In the genomic region with DNA sequence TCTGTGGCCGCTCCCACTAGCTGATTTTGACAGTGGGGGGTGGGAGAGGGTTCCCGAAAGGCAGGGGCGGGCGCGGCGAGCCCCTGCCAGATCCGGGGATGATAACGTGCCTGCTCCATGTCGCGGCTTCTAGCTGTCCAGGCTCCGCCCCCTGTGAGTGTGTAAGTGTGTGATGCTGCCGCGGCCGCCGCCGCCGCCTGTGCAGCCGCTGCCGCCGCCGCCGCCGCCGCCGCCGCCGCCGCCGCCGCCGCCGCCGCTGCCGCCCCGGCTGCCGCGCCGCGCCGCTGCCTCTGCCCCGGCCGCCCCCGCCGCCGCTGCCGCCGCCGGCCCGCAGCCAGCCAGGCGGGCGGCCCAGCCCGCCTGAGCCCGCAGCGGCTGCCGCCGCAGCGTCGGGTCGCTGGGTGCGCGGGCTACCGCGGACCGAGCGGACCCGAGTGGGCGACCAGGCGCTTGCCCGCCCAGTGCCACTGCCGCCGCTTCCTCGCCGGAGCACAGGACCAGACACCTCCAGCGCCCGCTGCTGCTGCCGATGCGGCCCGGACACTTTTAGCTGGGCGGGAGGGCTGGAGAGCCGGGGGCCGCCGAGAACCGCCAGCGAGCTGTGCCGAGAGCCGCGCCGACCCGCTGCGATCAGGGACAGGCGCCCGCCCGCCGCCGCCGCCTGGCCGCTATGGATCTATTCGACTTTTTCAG, we compare ENCODE assay signal across 8 cellular contexts. TPM values are rescaled to one million over a fixed set of nuclear protein-coding genes. Genes with fewer than 3 reads are reported as not detected.
DNase-seq lines count a peak whose midpoint lies in the region; ATAC-seq and TF ChIP-seq lines count a peak whose summit lies in the region.

A gene (plus strand): TSS at position 190 of the 693 bp plus-strand sequence. CDS start 481 bp downstream, at position 671.

- H3K27me3 Mint-ChIP-seq in activated CD4-positive, alpha-beta T cell treated with anti-CD3 and anti-CD28 coated beads for 36 hours = peaks cover 2% of the 10 kb centered on the region
- peaks cover 55% of the 10 kb centered on the region for H3K27me3 Mint-ChIP-seq in mesothelial cell of epicardium (ENCODE audit: low read depth)

- POLR2A ChIA-PET in activated CD4-positive, alpha-beta T cell treated with anti-CD3 and anti-CD28 coated beads for 36 hours (lab: Charles Lee) = no interaction called here

- no peaks in the 10 kb centered on the region for H3K9me3 Mint-ChIP-seq in activated CD4-positive, alpha-beta T cell treated with anti-CD3 and anti-CD28 coated beads for 36 hours (ENCODE audit: low read depth)
- peaks cover 4% of the 10 kb centered on the region for H3K9me3 Mint-ChIP-seq in mesothelial cell of epicardium

- TF ChIP-seq CTCF in mesothelial cell of epicardium (IDR thresholded peaks at IDR 0.05; ENCODE audit: unreplicated experiment) = no peak

- H3K36me3 Mint-ChIP-seq in activated CD4-positive, alpha-beta T cell treated with anti-CD3 and anti-CD28 coated beads for 36 hours (ENCODE audit: low read depth) = no peaks in the 10 kb centered on the region
- no peaks in the 10 kb centered on the region for H3K36me3 Mint-ChIP-seq in mesothelial cell of epicardium

- H3K9me2 ChIP-seq in Karpas-422 (replicated peaks; ENCODE audit: insufficient read depth, low read length) = no peaks in the 10 kb centered on the region

- WGBS in ectodermal cell, 2 experiments = 0% methylated on average over 77 to 90 of the region's 98 CpGs

- peak within 1 kb of the TSS; percentile 70 for H3K4me2 ChIP-seq in Karpas-422 (ENCODE audit: low read depth, low read length, poor library complexity, severe bottlenecking)

- peak within 1 kb of the TSS; percentile 73 for H3K4me3 Mint-ChIP-seq in activated CD4-positive, alpha-beta T cell treated with anti-CD3 and anti-CD28 coated beads for 36 hours
- peak within 1 kb of the TSS; percentile 65 for H3K4me3 Mint-ChIP-seq in mesothelial cell of epicardium

- H3K27ac ChIP-seq in Karpas-422 (ENCODE audit: low read length) (peak within 1 kb of the TSS; percentile 96), ectodermal cell (ENCODE audit: insufficient read depth, low read depth, low read length, poor library complexity, severe bottlenecking) (peak within 1 kb of the TSS; percentile 8), subcutaneous abdominal adipose tissue (ENCODE audit: low read depth, low read length) (no peak within 1 kb of the TSS)

- H3K4me3 ChIP-seq in Karpas-422 (ENCODE audit: low read length) = peak within 1 kb of the TSS; percentile 73
- peak within 1 kb of the TSS; percentile 57 for H3K4me3 ChIP-seq in ectodermal cell (ENCODE audit: insufficient read depth, low read depth, low read length)
- peak within 1 kb of the TSS in 4 of 5 donors; percentile 39 to 56 (median 51) for H3K4me3 ChIP-seq in subcutaneous abdominal adipose tissue (ENCODE audit: low read depth in 1 of 5, low read length in 5 of 5)

- H3K9ac ChIP-seq in Karpas-422 (ENCODE audit: low read length) (peak within 1 kb of the TSS; percentile 82), subcutaneous abdominal adipose tissue (ENCODE audit: low read length in 5 of 5) (no peak within 1 kb of the TSS)

- no peaks in the 10 kb centered on the region for H3K9me3 ChIP-seq in Karpas-422 (ENCODE audit: low read length)
- H3K9me3 ChIP-seq in ectodermal cell (ENCODE audit: control insufficient read depth, low read length) = no peaks in the 10 kb centered on the region
- H3K9me3 ChIP-seq in subcutaneous abdominal adipose tissue (ENCODE audit: control insufficient read depth in 5 of 5, low read length in 5 of 5) = no peaks in the 10 kb centered on the region

- peak; percentile 80 for ATAC-seq in activated CD4-positive, alpha-beta T cell treated with anti-CD3 and anti-CD28 coated beads for 36 hours
- no peak for ATAC-seq in HG03196 (IDR thresholded peaks at IDR 0.05; ENCODE audit: unreplicated experiment)

- 0 out of 2 replicates have a peak, but pooled peaks cover 5% of the 10 kb centered on the region for H3K36me3 ChIP-seq in Karpas-422 (ENCODE audit: insufficient read depth, low read length)
- no peaks in the 10 kb centered on the region for H3K36me3 ChIP-seq in ectodermal cell (ENCODE audit: control insufficient read depth, insufficient read depth, low read length)
- no peaks in the 10 kb centered on the region for H3K36me3 ChIP-seq in subcutaneous abdominal adipose tissue (ENCODE audit: control insufficient read depth in 5 of 5, insufficient read depth in 5 of 5, low read length in 5 of 5)

- H4K20me1 ChIP-seq in Karpas-422 (ENCODE audit: insufficient read depth, low read depth, low read length) = no peaks in the 10 kb centered on the region

- intact Hi-C loops in activated CD4-positive, alpha-beta T cell treated with anti-CD3 and anti-CD28 coated beads for 36 hours (cut with DNase I, micrococcal nuclease) = loop anchor here (2.0 to 10.0 kb wide), 5 partner anchors 33 to 974 kb away; a partner anchor contains a TSS

- H3K27ac Mint-ChIP-seq in activated CD4-positive, alpha-beta T cell treated with anti-CD3 and anti-CD28 coated beads for 36 hours = no peak within 1 kb of the TSS
- H3K27ac Mint-ChIP-seq in mesothelial cell of epicardium = no peak within 1 kb of the TSS

- no peaks in the 10 kb centered on the region for H3K27me3 ChIP-seq in Karpas-422 (ENCODE audit: low read length)
- peaks cover 22% of the 10 kb centered on the region for H3K27me3 ChIP-seq in ectodermal cell (ENCODE audit: control insufficient read depth, insufficient read depth, low read length, poor library complexity, severe bottlenecking)
- H3K27me3 ChIP-seq in subcutaneous abdominal adipose tissue (ENCODE audit: control insufficient read depth in 5 of 5, insufficient read depth in 4 of 5, low read length in 5 of 5) = peaks cover 0 to 26% (median 19%) of the 10 kb centered on the region in 5 donors

- H3K79me2 ChIP-seq in Karpas-422 (ENCODE audit: low read length) = peaks cover 48% of the 10 kb centered on the region

- H2AFZ ChIP-seq in Karpas-422 (ENCODE audit: low read length) = no peak within 1 kb of the TSS; the same call in 1 of the 2 replicates

- CTCF ChIA-PET in activated CD4-positive, alpha-beta T cell treated with anti-CD3 and anti-CD28 coated beads for 36 hours (lab: Charles Lee) = interaction anchor here (1.5 kb wide), 1 partner anchor 10 kb away, joined by 5 read pairs; no protein-coding TSS in a partner anchor

- DNase-seq in NCI-H1417 (lab: John Stamatoyannopoulos, UW) (peak in 2 of 3 experiments; percentile 20 to 29), NCI-H1417 treated with DMSO at 0.1 percent for 48 hours (lab: John Stamatoyannopoulos, UW) (no peak), Karpas-422 (peak; percentile 87), mesothelial cell of epicardium (ENCODE audit: low spot score in 2 of 2, unreplicated experiment in 2 of 2) (peak in 1 of 2 experiments; percentile 50)
- peak; percentile 71 for DNase-seq in activated CD4-positive, alpha-beta T cell treated with anti-CD3 and anti-CD28 coated beads for 36 hours

- H3K4me1 ChIP-seq in Karpas-422 (ENCODE audit: low read length) (peaks cover 67% of the 10 kb centered on the region), ectodermal cell (ENCODE audit: control insufficient read depth, insufficient read depth, low read length) (peaks cover 5% of the 10 kb centered on the region), subcutaneous abdominal adipose tissue (ENCODE audit: control insufficient read depth in 5 of 5, insufficient read depth in 5 of 5, low read length in 5 of 5) (peaks cover 0 to 14% (median 6%) of the 10 kb centered on the region in 5 donors)

- H3K4me1 Mint-ChIP-seq in activated CD4-positive, alpha-beta T cell treated with anti-CD3 and anti-CD28 coated beads for 36 hours = peaks cover 14% of the 10 kb centered on the region
- H3K4me1 Mint-ChIP-seq in mesothelial cell of epicardium = no peaks in the 10 kb centered on the region

RNA-seq across cellular contexts. Expression of the gene that starts here (rescaled TPM):
- 80.7 and 231 TPM in 2 replicates for total RNA-seq in Karpas-422 (2014; rRNA removed; shearing (Covaris generic); ENCODE audit: low replicate concordance)
- total RNA-seq in activated CD4-positive, alpha-beta T cell treated with anti-CD3 and anti-CD28 coated beads for 36 hours = 1 to 10 TPM; 1.3 to 2.2 TPM
- polyA plus RNA-seq in ectodermal cell (2013, experiment 1 of 4) = 9.1 TPM
- polyA plus RNA-seq in ectodermal cell (2013, experiment 2 of 4) = 10.4 TPM
- 7.8 TPM for polyA plus RNA-seq in ectodermal cell (2013, experiment 3 of 4)
- polyA plus RNA-seq in ectodermal cell (2013, experiment 4 of 4) = 9.6 TPM
- total RNA-seq in mesothelial cell of epicardium = 5.8 TPM in 3 replicates

Comparison
In these comparisons a context has a peak if more than half of its experiments do, and no peak if none do; other contexts are left out.
1. RNA of the gene that starts here (total RNA-seq): 80.7 to 231 TPM in Karpas-422; 5.8 TPM in mesothelial cell of epicardium and 1.3 to 2.2 TPM in activated CD4-positive, alpha-beta T cell treated with anti-CD3 and anti-CD28 coated beads for 36 hours; every median in the first group is over 10 times any median in the second.
2. Peak in every context shown above with its lines, with median percentiles within 50 percentile points of each other: H3K4me3 ChIP-seq.